Comparison of ENCODE assay signal across 2 cellular contexts in the genomic region with DNA sequence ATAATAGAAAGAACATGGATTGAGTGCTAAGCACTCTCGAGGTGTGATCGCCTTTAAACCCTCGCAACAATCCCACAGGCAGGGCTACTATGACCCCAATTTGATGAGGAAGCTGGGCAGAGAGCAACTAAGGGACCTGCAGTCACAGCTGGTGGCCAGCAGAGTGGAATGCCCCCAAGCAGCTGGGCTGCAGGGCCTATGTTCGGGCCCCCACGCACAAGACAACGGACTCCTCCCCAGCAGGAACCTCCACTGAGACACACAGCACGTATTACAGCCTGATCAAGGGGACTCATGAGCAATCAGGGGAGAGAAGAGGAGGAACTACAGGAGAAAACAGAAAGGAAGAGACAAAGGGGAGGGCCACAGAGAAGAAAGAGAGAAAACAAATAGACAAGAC.
TF ChIP-seq lines count a peak whose summit lies in the region.

No MANE protein-coding gene starts in this region.

TF ChIP-seq in HepG2, 621 proteins besides CTCF, POLR2A, EP300 and RAD21:
- TF ChIP-seq SMAD1 (CRISPR knock-in tag; IDR thresholded peaks at IDR 0.05; ENCODE audit: borderline replicate concordance, low read depth) (no peak), FOXP1 (IDR thresholded peaks at IDR 0.05) (no peak), FOXP1 (CRISPR knock-in tag; IDR thresholded peaks at IDR 0.05) (no peak), RAD51 (IDR thresholded peaks at IDR 0.05; ENCODE audit: borderline replicate concordance) (no peak)
- TF ChIP-seq, protein P1, sequence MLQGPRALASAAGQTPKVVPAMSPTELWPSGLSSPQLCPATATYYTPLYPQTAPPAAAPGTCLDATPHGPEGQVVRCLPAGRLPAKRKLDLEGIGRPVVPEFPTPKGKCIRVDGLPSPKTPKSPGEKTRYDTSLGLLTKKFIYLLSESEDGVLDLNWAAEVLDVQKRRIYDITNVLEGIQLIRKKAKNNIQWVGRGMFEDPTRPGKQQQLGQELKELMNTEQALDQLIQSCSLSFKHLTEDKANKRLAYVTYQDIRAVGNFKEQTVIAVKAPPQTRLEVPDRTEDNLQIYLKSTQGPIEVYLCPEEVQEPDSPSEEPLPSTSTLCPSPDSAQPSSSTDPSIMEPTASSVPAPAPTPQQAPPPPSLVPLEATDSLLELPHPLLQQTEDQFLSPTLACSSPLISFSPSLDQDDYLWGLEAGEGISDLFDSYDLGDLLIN (CRISPR knock-in tag; IDR thresholded peaks at IDR 0.05; ENCODE audit: borderline replicate concordance), result no peak

TF ChIP-seq in HEK293T, 16 proteins besides CTCF, POLR2A, EP300 and RAD21:
- TF ChIP-seq FOXK2 (IDR thresholded peaks at IDR 0.05) (no peak), L3MBTL2 (conservative IDR thresholded peaks at IDR 0.05) (no peak), SUZ12 (IDR thresholded peaks at IDR 0.05) (no peak), LEF1 (IDR thresholded peaks at IDR 0.05; ENCODE audit: borderline replicate concordance) (no peak)
